ENCODE assay signal across 8 cellular contexts in genomic region chr16:84699712-84700517, GRCh38. TPM values are rescaled to one million over a fixed set of nuclear protein-coding genes. Genes with fewer than 3 reads are reported as not detected.
DNase-seq lines count a peak whose midpoint lies in the region; ATAC-seq and TF ChIP-seq lines count a peak whose summit lies in the region.

Gene USP10, plus strand, starts transcription at chr16:84700000. Its CDS starts 91 bp downstream, at chr16:84700091.

- peak within 1 kb of the TSS; percentile 83 for H3K4me3 ChIP-seq in GM06990 (replicated peaks; ENCODE audit: low read depth, low read length)
- H3K4me3 ChIP-seq in HCT116 (replicated peaks in 1 of 2; ENCODE audit: low read depth in 1 of 2, low read length in 2 of 2) = peak within 1 kb of the TSS; percentile 90 to 95
- peak within 1 kb of the TSS; percentile 78 to 100 (median 98) for H3K4me3 ChIP-seq in heart right ventricle

- peaks cover 11% of the 10 kb centered on the region for H3K36me3 Mint-ChIP-seq in activated naive CD8-positive, alpha-beta T cell treated with anti-CD3 and anti-CD28 coated beads, Interleukin-2, amount 50 U/mL, for 24 hours (ENCODE audit: low read depth)
- no peaks in the 10 kb centered on the region for H3K36me3 Mint-ChIP-seq in type B pancreatic cell

- H3K27ac ChIP-seq in HCT116 (ENCODE audit: low read depth, low read length) (peak within 1 kb of the TSS; percentile 90), heart right ventricle (peak within 1 kb of the TSS; percentile 75 to 94 (median 90))

- intact Hi-C loops in HCT116 (cut with micrococcal nuclease) (no loop called here), heart right ventricle (cut with DNase I) (loop anchor here in 1 of 10 donors (5.0 kb wide), 1 partner anchor 48 kb away; no protein-coding TSS in a partner anchor), posterior vena cava (cut with DNase I) (no loop called here)

- no peaks in the 10 kb centered on the region for H3K27me3 ChIP-seq in GM06990 (replicated peaks; ENCODE audit: control insufficient read depth, insufficient read depth, low read length)
- no peaks in the 10 kb centered on the region for H3K27me3 ChIP-seq in HCT116 (ENCODE audit: insufficient read depth, low read length)
- no peaks in the 10 kb centered on the region for H3K27me3 ChIP-seq in heart right ventricle

- peak within 1 kb of the TSS; percentile 96 for H3K27ac Mint-ChIP-seq in activated naive CD8-positive, alpha-beta T cell treated with anti-CD3 and anti-CD28 coated beads, Interleukin-2, amount 50 U/mL, for 24 hours
- H3K27ac Mint-ChIP-seq in type B pancreatic cell = peak within 1 kb of the TSS; percentile 91

- BruUV-seq in HCT116 (replicated peaks; lab: Mats Ljungman, UMichigan) = no TSS peak

- H3K4me1 ChIP-seq in HCT116 (ENCODE audit: control insufficient read depth in 1 of 2, insufficient read depth in 2 of 2, low read length in 2 of 2) (peaks cover 5 to 32% of the 10 kb centered on the region in 2 experiments; a peak in 3 of 4 replicates), heart right ventricle (peaks cover 4 to 47% (median 39%) of the 10 kb centered on the region in 9 donors)

- H3K27me3 Mint-ChIP-seq in activated naive CD8-positive, alpha-beta T cell treated with anti-CD3 and anti-CD28 coated beads, Interleukin-2, amount 50 U/mL, for 24 hours = no peaks in the 10 kb centered on the region
- no peaks in the 10 kb centered on the region for H3K27me3 Mint-ChIP-seq in type B pancreatic cell

- peak within 1 kb of the TSS; percentile 90 for H3K4me2 ChIP-seq in HCT116 (ENCODE audit: low read length)

- peak within 1 kb of the TSS; percentile 92 for H3K9ac ChIP-seq in HCT116 (ENCODE audit: low read length)

- H3K4me3 Mint-ChIP-seq in activated naive CD8-positive, alpha-beta T cell treated with anti-CD3 and anti-CD28 coated beads, Interleukin-2, amount 50 U/mL, for 24 hours = peak within 1 kb of the TSS; percentile 97
- peak within 1 kb of the TSS; percentile 99 for H3K4me3 Mint-ChIP-seq in type B pancreatic cell

- no peaks in the 10 kb centered on the region for H3K9me2 ChIP-seq in HCT116 (ENCODE audit: insufficient read depth)

- H3K36me3 ChIP-seq in GM06990 (ENCODE audit: control insufficient read depth, insufficient read depth, low read length) (no peaks in the 10 kb centered on the region; the same call in 1 of the 2 replicates), HCT116 (ENCODE audit: control insufficient read depth in 1 of 2, insufficient read depth in 2 of 2, low read length in 2 of 2) (0 out of 4 replicates have a peak, but pooled peaks cover 0 to 8% of the 10 kb centered on the region in 2 experiments), heart right ventricle (no peaks in the 10 kb centered on the region)

- TF ChIP-seq CTCF in GM06990 (IDR thresholded peaks at IDR 0.05; ENCODE audit: insufficient read depth, low read length, poor library complexity, severe bottlenecking) = no peak
- TF ChIP-seq CTCF in HCT116 (IDR thresholded peaks at IDR 0.05 in 2 of 3, conservative IDR thresholded peaks at IDR 0.05 in 1 of 3; ENCODE audit: borderline replicate concordance in 1 of 3, insufficient read depth in 1 of 3, low read depth in 2 of 3, low read length in 2 of 3) = no peak
- no peak for TF ChIP-seq CTCF in heart right ventricle (IDR thresholded peaks at IDR 0.05)
- no peak for TF ChIP-seq CTCF in type B pancreatic cell (conservative IDR thresholded peaks at IDR 0.05)

- peak; percentile 93 for ATAC-seq in HCT116
- peak; percentile 73 for ATAC-seq in activated naive CD8-positive, alpha-beta T cell treated with anti-CD3 and anti-CD28 coated beads, Interleukin-2, amount 50 U/mL, for 24 hours
- ATAC-seq in heart right ventricle = peak; percentile 80 to 95 (median 88)

- no peaks in the 10 kb centered on the region for H3K9me3 Mint-ChIP-seq in activated naive CD8-positive, alpha-beta T cell treated with anti-CD3 and anti-CD28 coated beads, Interleukin-2, amount 50 U/mL, for 24 hours
- no peaks in the 10 kb centered on the region for H3K9me3 Mint-ChIP-seq in type B pancreatic cell

- CTCF ChIA-PET in HCT116 (lab: Charles Lee) = interaction anchor here (1.2 to 2.6 kb wide), 3 partner anchors 15 to 28 kb away, joined by 4 to 12 read pairs (median 8); no protein-coding TSS in a partner anchor

- peaks cover 51% of the 10 kb centered on the region for H3K79me2 ChIP-seq in HCT116 (ENCODE audit: insufficient read depth, low read length)

- 1% methylated on average over 65 to 104 of the region's 106 CpGs for WGBS in heart right ventricle, 2 donors

- peaks cover 39% of the 10 kb centered on the region for H4K20me1 ChIP-seq in HCT116 (ENCODE audit: insufficient read depth)

- TF ChIP-seq POLR2A in HCT116 (IDR thresholded peaks at IDR 0.05; ENCODE audit: borderline replicate concordance, extremely low read depth, insufficient read depth, insufficient read length) = peak; percentile 82

- no peak for TF ChIP-seq RAD21 in HCT116 (IDR thresholded peaks at IDR 0.05; ENCODE audit: low read depth)

- POLR2A ChIA-PET in HCT116 (lab: Charles Lee) = no interaction called here

- H3K4me1 Mint-ChIP-seq in activated naive CD8-positive, alpha-beta T cell treated with anti-CD3 and anti-CD28 coated beads, Interleukin-2, amount 50 U/mL, for 24 hours = peaks cover 43% of the 10 kb centered on the region
- H3K4me1 Mint-ChIP-seq in type B pancreatic cell (ENCODE audit: unreplicated experiment) = peaks cover 39% of the 10 kb centered on the region

- DNase-seq in GM06990 (ENCODE audit: extremely low read depth, insufficient read length) = peak; percentile 91
- DNase-seq in HCT116 (ENCODE audit: low read depth, low spot score) = peak; percentile 37
- DNase-seq in NAMALWA (ENCODE audit: low spot score) = peak; percentile 88
- peak; percentile 75 for DNase-seq in T follicular helper cell (ENCODE audit: low read depth)
- peak; percentile 83 for DNase-seq in activated naive CD8-positive, alpha-beta T cell treated with anti-CD3 and anti-CD28 coated beads, Interleukin-2, amount 50 U/mL, for 24 hours
- DNase-seq in heart right ventricle = peak; percentile 71 to 83
- DNase-seq in posterior vena cava (ENCODE audit: low spot score) = peak; percentile 94
- peak; percentile 91 for DNase-seq in type B pancreatic cell (ENCODE audit: extremely low spot score, unreplicated experiment)

- peak within 1 kb of the TSS; percentile 7 for H2AFZ ChIP-seq in HCT116 (ENCODE audit: low read depth, low read length, poor library complexity, severe bottlenecking)

- H3K9me3 ChIP-seq in HCT116 (ENCODE audit: control insufficient read depth in 1 of 2, insufficient read depth in 1 of 2, low read depth in 1 of 2, low read length in 2 of 2) (no peaks in the 10 kb centered on the region), heart right ventricle (no peaks in the 10 kb centered on the region)

- RAD21 ChIA-PET in HCT116 (lab: Charles Lee; ENCODE audit: low non-redundant PET in 1 of 2, low total read pairs in 2 of 2, uncharacterized antibody in 2 of 2, unreplicated experiment in 2 of 2) = no interaction called here

TF ChIP-seq in HCT116, 20 proteins besides CTCF, POLR2A, EP300 and RAD21 (continues in another document):
- TF ChIP-seq SP1 (IDR thresholded peaks at IDR 0.05; ENCODE audit: low read depth) (no peak), EZH2phosphoT487 (IDR thresholded peaks at IDR 0.05; ENCODE audit: borderline replicate concordance) (no peak), YY1 (IDR thresholded peaks at IDR 0.05; ENCODE audit: extremely low read depth, insufficient replicate concordance, low read depth, low read length) (peak; percentile 95), ZFX (IDR thresholded peaks at IDR 0.05) (peak; percentile 99), SRF (IDR thresholded peaks at IDR 0.05; ENCODE audit: low read depth) (no peak), EZH2 (IDR thresholded peaks at IDR 0.05) (no peak), EGR1 (IDR thresholded peaks at IDR 0.05; ENCODE audit: low read depth) (0 out of 2 replicates have a peak, but pooled peaks have one; percentile 10), ELF1 (IDR thresholded peaks at IDR 0.05; ENCODE audit: borderline replicate concordance, low read depth) (no peak), POLR2AphosphoS5 (IDR thresholded peaks at IDR 0.05; ENCODE audit: low read depth, low read length) (peak; percentile 90), TCF7L2 (IDR thresholded peaks at IDR 0.05; ENCODE audit: borderline replicate concordance, extremely low read depth, insufficient read depth, insufficient read length) (no peak), CEBPB (IDR thresholded peaks at IDR 0.05; ENCODE audit: low read depth) (no peak), SIN3A (IDR thresholded peaks at IDR 0.05; ENCODE audit: low read depth) (peak; percentile 54), MAX (IDR thresholded peaks at IDR 0.05) (peak; percentile 49; the same call in 1 of the 2 replicates), ZNF274 (IDR thresholded peaks at IDR 0.05; ENCODE audit: low read depth, low read length) (no peak), ATF3 (IDR thresholded peaks at IDR 0.05) (no peak), CBX3 (IDR thresholded peaks at IDR 0.05; ENCODE audit: low read depth) (no peak), ZBTB33 (IDR thresholded peaks at IDR 0.05; ENCODE audit: extremely low read depth, insufficient replicate concordance, low read length) (no peak)

RNA-seq across cellular contexts. Expression of gene USP10, which starts in this region (rescaled TPM):
- total RNA-seq in HCT116 (2021; ENCODE audit: unreplicated experiment) (175 TPM), heart right ventricle (10 to 100 TPM; 59.5 to 82.9 (median 65.4) TPM), posterior vena cava (10 to 100 TPM; 64.3 to 68.1 TPM), type B pancreatic cell (ENCODE audit: low replicate concordance) (97.7 and 110 TPM in 2 replicates)
- 141 and 170 TPM in 2 replicates for polyA plus RNA-seq in HCT116 (2012)
- polyA plus RNA-seq in heart right ventricle = 10 to 100 TPM; 17.5 to 29.8 TPM

Comparison
In these comparisons a context has a peak if more than half of its experiments do, and no peak if none do; other contexts are left out.
1. Peak in every context shown above with its lines: DNase-seq, ATAC-seq, H3K4me3 ChIP-seq and H3K27ac ChIP-seq.
2. DNase-seq: peak in every context shown above with its lines; median percentile 94 in posterior vena cava; 91 in GM06990; 91 in type B pancreatic cell; 88 in NAMALWA; 83 in activated naive CD8-positive, alpha-beta T cell treated with anti-CD3 and anti-CD28 coated beads, Interleukin-2, amount 50 U/mL, for 24 hours; 77 in heart right ventricle; 75 in T follicular helper cell; 37 in HCT116.